In the genomic region with DNA sequence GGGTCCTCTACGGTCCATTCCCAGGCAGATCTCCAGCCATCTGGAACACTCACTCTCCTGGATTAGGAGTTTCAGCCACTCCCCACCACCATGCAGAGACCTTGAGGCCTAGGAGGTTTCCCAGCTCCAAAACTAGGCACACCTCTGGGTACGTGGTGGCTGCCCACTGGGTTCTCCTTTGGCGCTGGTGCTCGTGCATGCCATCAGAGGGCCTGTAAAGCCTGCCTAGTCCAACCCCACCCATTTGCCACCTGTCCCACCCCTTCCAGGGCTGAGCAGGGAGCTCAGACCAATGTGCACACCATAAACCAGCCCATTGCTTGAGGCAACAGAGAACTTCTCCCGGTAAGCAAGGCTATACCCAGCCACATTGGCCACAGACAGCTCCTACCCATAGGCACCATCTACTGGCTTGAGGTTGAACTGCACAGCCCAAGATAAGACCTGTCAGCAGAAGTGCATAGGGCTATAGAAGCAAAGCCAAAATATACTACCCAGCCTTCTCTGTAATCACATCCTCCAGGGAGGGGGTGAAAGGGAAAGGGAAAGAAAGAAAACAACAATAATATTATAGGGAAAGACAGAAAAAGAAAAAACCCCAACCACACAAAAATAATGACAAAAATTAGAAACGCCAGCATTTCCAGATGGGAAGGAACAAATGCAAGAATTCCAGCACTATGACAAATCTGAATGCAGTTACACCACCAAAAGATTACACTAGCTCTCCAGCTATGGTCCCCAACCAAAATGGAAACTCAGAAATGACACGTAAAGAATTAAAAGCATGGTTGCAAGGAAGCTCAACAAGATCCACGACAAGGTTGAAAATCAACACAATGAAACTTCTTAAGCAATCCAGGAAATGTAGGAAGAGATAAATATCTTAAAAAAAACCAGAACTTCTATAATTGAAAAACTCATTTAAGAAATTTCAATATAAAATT, we compare ENCODE assay signal across 8 cellular contexts.
DNase-seq lines count a peak whose midpoint lies in the region; ATAC-seq and TF ChIP-seq lines count a peak whose summit lies in the region.

No MANE protein-coding gene starts in this region.

- H3K4me3 Mint-ChIP-seq in WTC11, result no peak overlapping the region

- no peaks in the 10 kb centered on the region for H4K20me1 ChIP-seq in smooth muscle cell (ENCODE audit: low read depth)

- peak; percentile 68 for TF ChIP-seq CTCF in WTC11 (IDR thresholded peaks at IDR 0.05)
- TF ChIP-seq CTCF in smooth muscle cell (IDR thresholded peaks at IDR 0.05; ENCODE audit: borderline replicate concordance, insufficient read depth, poor library complexity, severe bottlenecking), result peak; percentile 68
- no peak for TF ChIP-seq CTCF in lower leg skin (IDR thresholded peaks at IDR 0.05)

- H3K36me3 ChIP-seq in smooth muscle cell (ENCODE audit: low read depth), result no peaks in the 10 kb centered on the region

- H3K4me1 ChIP-seq in smooth muscle cell (ENCODE audit: low read depth), result peaks cover 6% of the 10 kb centered on the region

- H3F3A ChIP-seq in smooth muscle cell (ENCODE audit: low read depth), result no peaks in the 10 kb centered on the region

- H2AFZ ChIP-seq in smooth muscle cell (ENCODE audit: low read depth), result no peak overlapping the region

- H3K27ac ChIP-seq in smooth muscle cell (ENCODE audit: low read depth), result no peak overlapping the region

- POLR2A ChIA-PET in WTC11 (lab: Charles Lee), result no interaction called here

- no peaks in the 10 kb centered on the region for H3K79me2 ChIP-seq in smooth muscle cell (ENCODE audit: low read depth)

- intact Hi-C loops in lower leg skin (cut with DNase I; ENCODE audit: low total_unique reads), result no loop called here

- peaks cover 3% of the 10 kb centered on the region for H3K4me1 Mint-ChIP-seq in WTC11

- H3K27me3 Mint-ChIP-seq in WTC11 (ENCODE audit: low read depth), result no peaks in the 10 kb centered on the region

- ATAC-seq in GM18867 (IDR thresholded peaks at IDR 0.05; ENCODE audit: unreplicated experiment), result peak; percentile 100
- peak; percentile 90 for ATAC-seq in HG02943 (IDR thresholded peaks at IDR 0.05; ENCODE audit: low read depth, unreplicated experiment)
- ATAC-seq in WTC11, result peak; percentile 100

- CTCF ChIA-PET in WTC11 (lab: Charles Lee), result interaction anchor here (0.6 to 2.1 kb wide), 18 partner anchors 10 to 505 kb away, joined by 3 to 19 read pairs (median 3); a partner anchor contains a TSS

- no peak overlapping the region for H3K9ac ChIP-seq in smooth muscle cell (ENCODE audit: low read depth)

- H3K9me3 Mint-ChIP-seq in WTC11, result peaks cover 9% of the 10 kb centered on the region

- H3K27ac Mint-ChIP-seq in WTC11, result no peak overlapping the region

- TF ChIP-seq POLR2A in lower leg skin (IDR thresholded peaks at IDR 0.05), result no peak

- H3K9me3 ChIP-seq in smooth muscle cell (replicated peaks; ENCODE audit: low read depth), result no peaks in the 10 kb centered on the region

- no peaks in the 10 kb centered on the region for H3K27me3 ChIP-seq in smooth muscle cell (ENCODE audit: low read depth)

- H3K4me3 ChIP-seq in smooth muscle cell (no peak overlapping the region), lower leg skin (ENCODE audit: low read depth, poor library complexity, severe bottlenecking) (no peak overlapping the region)

- no peaks in the 10 kb centered on the region for H3K36me3 Mint-ChIP-seq in WTC11

- WGBS in smooth muscle cell (ENCODE audit: low lambda C conversion rate), result 83% methylated on average over 8 of the region's 8 CpGs
- 73 to 79% methylated on average over 8 of the region's 8 CpGs for WGBS in lower leg skin, 2 donors

- DNase-seq in COR-L47 (lab: John Stamatoyannopoulos, UW), result peak; percentile 63
- peak; percentile 74 for DNase-seq in NCI-H1694 (lab: John Stamatoyannopoulos, UW)
- peak; percentile 76 for DNase-seq in WTC11 (ENCODE audit: low spot score)
- peak; percentile 28 for DNase-seq in germinal center (ENCODE audit: low spot score)
- no peak for DNase-seq in smooth muscle cell (lab: John Stamatoyannopoulos, UW; ENCODE audit: unreplicated experiment)
- DNase-seq in lower leg skin (ENCODE audit: low spot score in 2 of 2), result no peak

- H3K4me2 ChIP-seq in smooth muscle cell, result no peak overlapping the region

TF ChIP-seq in WTC11, 78 proteins besides CTCF, POLR2A, EP300 and RAD21:
- TF ChIP-seq FOXP1 (CRISPR knock-in tag; IDR thresholded peaks at IDR 0.05; ENCODE audit: borderline replicate concordance) (no peak), IRF2 (CRISPR knock-in tag; IDR thresholded peaks at IDR 0.05; ENCODE audit: borderline replicate concordance, low read depth) (no peak), RORB (CRISPR knock-in tag; IDR thresholded peaks at IDR 0.05) (no peak), JAZF1 (CRISPR knock-in tag; IDR thresholded peaks at IDR 0.05) (no peak), ETV6 (CRISPR knock-in tag; IDR thresholded peaks at IDR 0.05) (no peak), FOXJ3 (CRISPR knock-in tag; IDR thresholded peaks at IDR 0.05; ENCODE audit: borderline replicate concordance) (no peak), ZNF396 (CRISPR knock-in tag; IDR thresholded peaks at IDR 0.05; ENCODE audit: borderline replicate concordance) (no peak), SMAD3 (CRISPR knock-in tag; IDR thresholded peaks at IDR 0.05; ENCODE audit: borderline replicate concordance) (no peak), CREB1 (CRISPR knock-in tag; IDR thresholded peaks at IDR 0.05) (no peak), MXD4 (CRISPR knock-in tag; IDR thresholded peaks at IDR 0.05; ENCODE audit: borderline replicate concordance) (no peak)
- TF ChIP-seq, protein P1, sequence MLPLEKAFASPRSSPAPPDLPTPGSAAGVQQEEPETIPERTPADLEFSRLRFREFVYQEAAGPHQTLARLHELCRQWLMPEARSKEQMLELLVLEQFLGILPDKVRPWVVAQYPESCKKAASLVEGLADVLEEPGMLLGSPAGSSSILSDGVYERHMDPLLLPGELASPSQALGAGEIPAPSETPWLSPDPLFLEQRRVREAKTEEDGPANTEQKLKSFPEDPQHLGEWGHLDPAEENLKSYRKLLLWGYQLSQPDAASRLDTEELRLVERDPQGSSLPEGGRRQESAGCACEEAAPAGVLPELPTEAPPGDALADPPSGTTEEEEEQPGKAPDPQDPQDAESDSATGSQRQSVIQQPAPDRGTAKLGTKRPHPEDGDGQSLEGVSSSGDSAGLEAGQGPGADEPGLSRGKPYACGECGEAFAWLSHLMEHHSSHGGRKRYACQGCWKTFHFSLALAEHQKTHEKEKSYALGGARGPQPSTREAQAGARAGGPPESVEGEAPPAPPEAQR (CRISPR knock-in tag; IDR thresholded peaks at IDR 0.05), result no peak
- TF ChIP-seq, protein P2, sequence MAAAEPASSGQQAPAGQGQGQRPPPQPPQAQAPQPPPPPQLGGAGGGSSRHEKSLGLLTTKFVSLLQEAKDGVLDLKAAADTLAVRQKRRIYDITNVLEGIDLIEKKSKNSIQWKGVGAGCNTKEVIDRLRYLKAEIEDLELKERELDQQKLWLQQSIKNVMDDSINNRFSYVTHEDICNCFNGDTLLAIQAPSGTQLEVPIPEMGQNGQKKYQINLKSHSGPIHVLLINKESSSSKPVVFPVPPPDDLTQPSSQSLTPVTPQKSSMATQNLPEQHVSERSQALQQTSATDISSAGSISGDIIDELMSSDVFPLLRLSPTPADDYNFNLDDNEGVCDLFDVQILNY (CRISPR knock-in tag; IDR thresholded peaks at IDR 0.05), result no peak
- TF ChIP-seq, protein P3, sequence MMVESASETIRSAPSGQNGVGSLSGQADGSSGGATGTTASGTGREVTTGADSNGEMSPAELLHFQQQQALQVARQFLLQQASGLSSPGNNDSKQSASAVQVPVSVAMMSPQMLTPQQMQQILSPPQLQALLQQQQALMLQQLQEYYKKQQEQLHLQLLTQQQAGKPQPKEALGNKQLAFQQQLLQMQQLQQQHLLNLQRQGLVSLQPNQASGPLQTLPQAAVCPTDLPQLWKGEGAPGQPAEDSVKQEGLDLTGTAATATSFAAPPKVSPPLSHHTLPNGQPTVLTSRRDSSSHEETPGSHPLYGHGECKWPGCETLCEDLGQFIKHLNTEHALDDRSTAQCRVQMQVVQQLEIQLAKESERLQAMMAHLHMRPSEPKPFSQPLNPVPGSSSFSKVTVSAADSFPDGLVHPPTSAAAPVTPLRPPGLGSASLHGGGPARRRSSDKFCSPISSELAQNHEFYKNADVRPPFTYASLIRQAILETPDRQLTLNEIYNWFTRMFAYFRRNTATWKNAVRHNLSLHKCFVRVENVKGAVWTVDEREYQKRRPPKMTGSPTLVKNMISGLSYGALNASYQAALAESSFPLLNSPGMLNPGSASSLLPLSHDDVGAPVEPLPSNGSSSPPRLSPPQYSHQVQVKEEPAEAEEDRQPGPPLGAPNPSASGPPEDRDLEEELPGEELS (CRISPR knock-in tag; IDR thresholded peaks at IDR 0.05), result no peak
- TF ChIP-seq, protein P4, sequence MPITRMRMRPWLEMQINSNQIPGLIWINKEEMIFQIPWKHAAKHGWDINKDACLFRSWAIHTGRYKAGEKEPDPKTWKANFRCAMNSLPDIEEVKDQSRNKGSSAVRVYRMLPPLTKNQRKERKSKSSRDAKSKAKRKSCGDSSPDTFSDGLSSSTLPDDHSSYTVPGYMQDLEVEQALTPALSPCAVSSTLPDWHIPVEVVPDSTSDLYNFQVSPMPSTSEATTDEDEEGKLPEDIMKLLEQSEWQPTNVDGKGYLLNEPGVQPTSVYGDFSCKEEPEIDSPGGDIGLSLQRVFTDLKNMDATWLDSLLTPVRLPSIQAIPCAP (CRISPR knock-in tag; IDR thresholded peaks at IDR 0.05), result no peak
- TF ChIP-seq, protein P5, sequence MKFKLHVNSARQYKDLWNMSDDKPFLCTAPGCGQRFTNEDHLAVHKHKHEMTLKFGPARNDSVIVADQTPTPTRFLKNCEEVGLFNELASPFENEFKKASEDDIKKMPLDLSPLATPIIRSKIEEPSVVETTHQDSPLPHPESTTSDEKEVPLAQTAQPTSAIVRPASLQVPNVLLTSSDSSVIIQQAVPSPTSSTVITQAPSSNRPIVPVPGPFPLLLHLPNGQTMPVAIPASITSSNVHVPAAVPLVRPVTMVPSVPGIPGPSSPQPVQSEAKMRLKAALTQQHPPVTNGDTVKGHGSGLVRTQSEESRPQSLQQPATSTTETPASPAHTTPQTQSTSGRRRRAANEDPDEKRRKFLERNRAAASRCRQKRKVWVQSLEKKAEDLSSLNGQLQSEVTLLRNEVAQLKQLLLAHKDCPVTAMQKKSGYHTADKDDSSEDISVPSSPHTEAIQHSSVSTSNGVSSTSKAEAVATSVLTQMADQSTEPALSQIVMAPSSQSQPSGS (CRISPR knock-in tag; IDR thresholded peaks at IDR 0.05; ENCODE audit: borderline replicate concordance, low read depth), result no peak
TF ChIP-seq in WTC11: peak in this region for 0.

Comparison
In these comparisons a context has a peak if more than half of its experiments do, and no peak if none do; other contexts are left out.
1. DNase-seq: peak in COR-L47 (single experiment), NCI-H1694 (single experiment), WTC11 (single experiment) and germinal center (single experiment); none in smooth muscle cell (single experiment) and lower leg skin (0 of 2).
2. CTCF ChIP-seq: peak in WTC11 (single experiment) and smooth muscle cell (single experiment); none in lower leg skin (0 of 3).
3. Peak in every context shown above with its lines, with median percentiles within 50 percentile points of each other: ATAC-seq.